Comparison of ENCODE assay signal across 8 cellular contexts in genomic region chr3:177597325-177598109, GRCh38.
DNase-seq lines count a peak whose midpoint lies in the region; ATAC-seq and TF ChIP-seq lines count a peak whose summit lies in the region.

No MANE protein-coding gene starts in this region.

- TF ChIP-seq POLR2A in heart left ventricle (IDR thresholded peaks at IDR 0.05), result no peak

- peak overlapping the region; percentile 75 for H3K4me3 Mint-ChIP-seq in activated naive CD4-positive, alpha-beta T cell treated with anti-CD3 and anti-CD28 coated beads, Interleukin-2, amount 50 U/mL, for 24 hours

- TF ChIP-seq CTCF in BE2C (IDR thresholded peaks at IDR 0.05; ENCODE audit: low read depth, low read length) (no peak), heart left ventricle (IDR thresholded peaks at IDR 0.05) (no peak)

- H3K9me3 ChIP-seq in BE2C (no peaks in the 10 kb centered on the region), heart left ventricle (no peaks in the 10 kb centered on the region)

- H3K4me1 ChIP-seq in BE2C (peaks cover 45% of the 10 kb centered on the region), heart left ventricle (peaks cover 3 to 87% (median 32%) of the 10 kb centered on the region in 12 donors)

- H3K27ac Mint-ChIP-seq in activated naive CD4-positive, alpha-beta T cell treated with anti-CD3 and anti-CD28 coated beads, Interleukin-2, amount 50 U/mL, for 24 hours, result peak overlapping the region; percentile 97

- no peaks in the 10 kb centered on the region for H3K27me3 Mint-ChIP-seq in activated naive CD4-positive, alpha-beta T cell treated with anti-CD3 and anti-CD28 coated beads, Interleukin-2, amount 50 U/mL, for 24 hours

- peak overlapping the region; percentile 31 to 78 (median 52) for H3K27ac ChIP-seq in heart left ventricle

- no peaks in the 10 kb centered on the region for H3K27me3 ChIP-seq in BE2C
- H3K27me3 ChIP-seq in heart left ventricle, result no peaks in the 10 kb centered on the region

- WGBS in heart left ventricle, 4 donors, result 15 to 23% (median 20%) methylated on average over 10 of the region's 10 CpGs

- intact Hi-C loops in heart left ventricle (cut with DNase I), result loop anchor here in 2 of 10 donors (10.0 kb wide), 2 partner anchors 233 to 403 kb away; partner anchors contain the start of gene TBL1XR1 (in 1 of the 2)

- peaks cover 82% of the 10 kb centered on the region for H3K4me1 Mint-ChIP-seq in activated naive CD4-positive, alpha-beta T cell treated with anti-CD3 and anti-CD28 coated beads, Interleukin-2, amount 50 U/mL, for 24 hours

- H3K4me3 ChIP-seq in BE2C (ENCODE audit: low read depth, low read length), result peak overlapping the region; percentile 32
- peak overlapping the region in 2 of 12 donors; percentile 1 to 20 for H3K4me3 ChIP-seq in heart left ventricle

- DNase-seq in BE2C (peak; percentile 67), NCI-H526 (lab: John Stamatoyannopoulos, UW) (peak; percentile 54 to 65), heart left ventricle (peak in 4 of 5 donors; percentile 40 to 51 (median 45)), renal cortical epithelial cell (ENCODE audit: low read depth) (peak; percentile 89), T1000 (lab: John Stamatoyannopoulos, UW) (no peak)

- H3K9me3 Mint-ChIP-seq in activated naive CD4-positive, alpha-beta T cell treated with anti-CD3 and anti-CD28 coated beads, Interleukin-2, amount 50 U/mL, for 24 hours, result no peaks in the 10 kb centered on the region

- ATAC-seq in GM18907 (IDR thresholded peaks at IDR 0.05; ENCODE audit: unreplicated experiment), result peak; percentile 88
- peak; percentile 81 for ATAC-seq in HG03175 (IDR thresholded peaks at IDR 0.05; ENCODE audit: unreplicated experiment)
- peak; percentile 61 to 80 (median 72) for ATAC-seq in heart left ventricle

- no peaks in the 10 kb centered on the region for H3K36me3 Mint-ChIP-seq in activated naive CD4-positive, alpha-beta T cell treated with anti-CD3 and anti-CD28 coated beads, Interleukin-2, amount 50 U/mL, for 24 hours

- H3K36me3 ChIP-seq in BE2C, result no peaks in the 10 kb centered on the region
- no peaks in the 10 kb centered on the region for H3K36me3 ChIP-seq in heart left ventricle
